1 cellular context compared by ENCODE assay signal in genomic region chr19:13116282-13117175, GRCh38.
TF ChIP-seq lines count a peak whose summit lies in the region.

TSS of gene TRMT1 (minus strand) at chr19:13116740. CDS start at chr19:13116399, 341 bp downstream.

TF ChIP-seq in GM23338, 12 proteins besides CTCF, POLR2A, EP300 and RAD21 (continued from another document):
- TF ChIP-seq POLR2AphosphoS5 (IDR thresholded peaks at IDR 0.05; ENCODE audit: low read depth) (peak; percentile 75), CREB1 (CRISPR knock-in tag; IDR thresholded peaks at IDR 0.05; ENCODE audit: low read depth) (peak; percentile 38; the same call in 1 of the 2 replicates), ZNF331 (CRISPR knock-in tag; IDR thresholded peaks at IDR 0.05; ENCODE audit: low read depth) (no peak)
- TF ChIP-seq, protein P1, sequence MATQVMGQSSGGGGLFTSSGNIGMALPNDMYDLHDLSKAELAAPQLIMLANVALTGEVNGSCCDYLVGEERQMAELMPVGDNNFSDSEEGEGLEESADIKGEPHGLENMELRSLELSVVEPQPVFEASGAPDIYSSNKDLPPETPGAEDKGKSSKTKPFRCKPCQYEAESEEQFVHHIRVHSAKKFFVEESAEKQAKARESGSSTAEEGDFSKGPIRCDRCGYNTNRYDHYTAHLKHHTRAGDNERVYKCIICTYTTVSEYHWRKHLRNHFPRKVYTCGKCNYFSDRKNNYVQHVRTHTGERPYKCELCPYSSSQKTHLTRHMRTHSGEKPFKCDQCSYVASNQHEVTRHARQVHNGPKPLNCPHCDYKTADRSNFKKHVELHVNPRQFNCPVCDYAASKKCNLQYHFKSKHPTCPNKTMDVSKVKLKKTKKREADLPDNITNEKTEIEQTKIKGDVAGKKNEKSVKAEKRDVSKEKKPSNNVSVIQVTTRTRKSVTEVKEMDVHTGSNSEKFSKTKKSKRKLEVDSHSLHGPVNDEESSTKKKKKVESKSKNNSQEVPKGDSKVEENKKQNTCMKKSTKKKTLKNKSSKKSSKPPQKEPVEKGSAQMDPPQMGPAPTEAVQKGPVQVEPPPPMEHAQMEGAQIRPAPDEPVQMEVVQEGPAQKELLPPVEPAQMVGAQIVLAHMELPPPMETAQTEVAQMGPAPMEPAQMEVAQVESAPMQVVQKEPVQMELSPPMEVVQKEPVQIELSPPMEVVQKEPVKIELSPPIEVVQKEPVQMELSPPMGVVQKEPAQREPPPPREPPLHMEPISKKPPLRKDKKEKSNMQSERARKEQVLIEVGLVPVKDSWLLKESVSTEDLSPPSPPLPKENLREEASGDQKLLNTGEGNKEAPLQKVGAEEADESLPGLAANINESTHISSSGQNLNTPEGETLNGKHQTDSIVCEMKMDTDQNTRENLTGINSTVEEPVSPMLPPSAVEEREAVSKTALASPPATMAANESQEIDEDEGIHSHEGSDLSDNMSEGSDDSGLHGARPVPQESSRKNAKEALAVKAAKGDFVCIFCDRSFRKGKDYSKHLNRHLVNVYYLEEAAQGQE (IDR thresholded peaks at IDR 0.05; ENCODE audit: unreplicated experiment) = no peak
- TF ChIP-seq, protein P2, sequence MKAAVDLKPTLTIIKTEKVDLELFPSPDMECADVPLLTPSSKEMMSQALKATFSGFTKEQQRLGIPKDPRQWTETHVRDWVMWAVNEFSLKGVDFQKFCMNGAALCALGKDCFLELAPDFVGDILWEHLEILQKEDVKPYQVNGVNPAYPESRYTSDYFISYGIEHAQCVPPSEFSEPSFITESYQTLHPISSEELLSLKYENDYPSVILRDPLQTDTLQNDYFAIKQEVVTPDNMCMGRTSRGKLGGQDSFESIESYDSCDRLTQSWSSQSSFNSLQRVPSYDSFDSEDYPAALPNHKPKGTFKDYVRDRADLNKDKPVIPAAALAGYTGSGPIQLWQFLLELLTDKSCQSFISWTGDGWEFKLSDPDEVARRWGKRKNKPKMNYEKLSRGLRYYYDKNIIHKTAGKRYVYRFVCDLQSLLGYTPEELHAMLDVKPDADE (IDR thresholded peaks at IDR 0.05) = peak; percentile 86
